In the genomic region with DNA sequence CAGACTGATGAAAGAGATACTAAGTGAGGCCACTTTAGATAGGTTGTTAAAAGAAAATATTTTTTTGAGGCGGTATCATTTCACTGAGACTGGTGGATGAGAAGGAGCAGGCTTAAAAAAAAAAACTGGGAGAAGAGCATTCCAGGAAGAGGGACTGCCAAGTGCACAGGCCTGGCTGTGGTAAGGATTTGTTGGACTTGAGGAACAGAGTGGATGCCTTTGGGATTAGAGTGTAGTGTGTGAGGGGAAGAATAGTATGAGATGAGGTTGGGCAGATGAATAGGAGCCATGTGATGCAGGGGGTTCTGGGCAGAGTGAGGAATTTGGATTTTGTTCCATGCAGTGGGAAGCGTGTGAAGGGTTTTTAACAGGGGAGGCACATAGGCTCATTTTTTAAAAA, we compare ENCODE assay signal across 15 cellular contexts. TPM values are rescaled to one million over a fixed set of nuclear protein-coding genes. Genes with fewer than 3 reads are reported as not detected.
DNase-seq lines count a peak whose midpoint lies in the region; ATAC-seq and TF ChIP-seq lines count a peak whose summit lies in the region.
"Had no signal": no experiment of that assay in that cellular context is flagged by ENCODE, and none has a peak within 500 bp of the region (broad histone marks: within the 10 kb centered on the region; RNA-seq: fewer than 3 reads in every experiment).

No MANE protein-coding gene starts in this region.

- peaks cover 6% of the 10 kb centered on the region for H3K4me1 ChIP-seq in left ventricle myocardium inferior
- H3K4me1 ChIP-seq: Caco-2 had no signal

- H3K36me3 ChIP-seq in left ventricle myocardium inferior = no peaks in the 10 kb centered on the region
- H3K36me3 ChIP-seq: suprapubic skin had no signal

- no peak for DNase-seq in Right ventricle myocardium superior
- DNase-seq in left ventricle myocardium inferior = no peak
- peak; percentile 87 for DNase-seq in astrocyte of the hippocampus (ENCODE audit: low read depth, low spot score)
- DNase-seq in islet precursor cell = peak; percentile 66
- no peak for DNase-seq in NK-92 (lab: John Stamatoyannopoulos, UW; ENCODE audit: unreplicated experiment)
- no peak for DNase-seq in RKO (ENCODE audit: low spot score)
- DNase-seq in anterior cingulate cortex (lab: John Stamatoyannopoulos, UW) = no peak
- DNase-seq: activated naive CD4-positive, alpha-beta T cell; Caco-2; GF-D8; naive thymus-derived CD4-positive, alpha-beta T cell; NCI-H1417 treated with DMSO at 0.1 percent for 48 hours; PC-9 had no signal

- no peak for TF ChIP-seq CTCF in left ventricle myocardium inferior (IDR thresholded peaks at IDR 0.05; ENCODE audit: borderline replicate concordance)

- H3K27ac ChIP-seq in left ventricle myocardium inferior (replicated peaks) = no peak overlapping the region
- H3K27ac ChIP-seq: PC-9, suprapubic skin had no signal

- no peaks in the 10 kb centered on the region for H3K27me3 ChIP-seq in left ventricle myocardium inferior (ENCODE audit: low read depth)
- H3K27me3 ChIP-seq: suprapubic skin had no signal

- intact Hi-C loops in Right ventricle myocardium superior (cut with DNase I) = no loop called here
- intact Hi-C loops in left ventricle myocardium inferior (cut with micrococcal nuclease) = no loop called here

- no peak overlapping the region for H3K4me3 ChIP-seq in left ventricle myocardium inferior
- H3K4me3 ChIP-seq: PC-9, suprapubic skin had no signal

- no peaks in the 10 kb centered on the region for H3K9me3 ChIP-seq in left ventricle myocardium inferior (replicated peaks)
- H3K9me3 ChIP-seq: Caco-2, suprapubic skin had no signal

- peak; percentile 68 for ATAC-seq in Right ventricle myocardium superior (ENCODE audit: poor library complexity)
- no peak for ATAC-seq in HG03196 (IDR thresholded peaks at IDR 0.05; ENCODE audit: unreplicated experiment)
- ATAC-seq: naive thymus-derived CD4-positive, alpha-beta T cell had no signal

RNA-seq across cellular contexts. Expression of a gene that starts 57.9 kb away (rescaled TPM):
- total RNA-seq in Right ventricle myocardium superior = 54.1 TPM
- 44.2 TPM for total RNA-seq in left ventricle myocardium inferior

Comparison
In these comparisons a context has a peak if more than half of its experiments do, and no peak if none do; other contexts are left out.
1. DNase-seq: peak in astrocyte of the hippocampus (single experiment) and islet precursor cell (single experiment); none in Right ventricle myocardium superior (single experiment), left ventricle myocardium inferior (single experiment), NK-92 (single experiment), RKO (single experiment) and anterior cingulate cortex (0 of 58).